Comparison of ENCODE assay signal across 8 cellular contexts in the genomic region with DNA sequence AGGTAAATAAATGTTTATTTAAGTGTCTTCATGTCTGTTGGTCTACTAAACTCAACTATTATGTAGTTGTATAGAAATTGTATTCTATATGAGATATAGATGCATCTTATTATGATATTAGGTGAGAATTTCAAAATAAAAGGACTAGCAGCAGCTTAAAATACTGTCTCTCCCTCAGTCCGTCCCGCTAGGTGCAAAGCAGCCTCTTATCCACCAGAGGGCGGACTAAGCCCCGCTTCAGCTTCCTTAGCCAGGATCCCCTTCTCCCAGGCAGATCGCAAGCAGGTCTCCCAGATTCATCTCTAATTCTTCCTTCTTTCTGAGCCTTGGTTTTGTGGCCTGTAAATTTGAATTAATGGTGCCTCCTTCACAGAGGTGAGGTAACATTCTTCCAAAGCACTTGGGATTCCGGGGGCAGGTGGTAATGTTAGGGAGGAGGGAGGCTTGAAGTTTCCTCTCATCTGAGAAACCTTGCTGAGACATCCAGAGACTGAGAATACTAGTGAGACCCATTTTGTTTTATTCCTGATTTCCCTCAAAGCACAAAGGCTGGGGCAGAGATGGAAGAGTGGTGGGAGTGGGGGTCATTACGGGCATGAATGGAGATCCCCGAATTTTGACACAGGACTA. TPM values are rescaled to one million over a fixed set of nuclear protein-coding genes. Genes with fewer than 3 reads are reported as not detected.
DNase-seq lines count a peak whose midpoint lies in the region; ATAC-seq and TF ChIP-seq lines count a peak whose summit lies in the region.

No MANE protein-coding gene starts in this region.

- peak; percentile 26 for DNase-seq in CMK (ENCODE audit: low read depth)
- DNase-seq in NCI-H69 (lab: John Stamatoyannopoulos, UW): peak; percentile 69
- peak; percentile 26 for DNase-seq in activated T-cell treated with anti-CD3 and anti-CD28 coated beads for 1 hour (ENCODE audit: low read depth)
- no peak for DNase-seq in esophagus squamous epithelium (lab: John Stamatoyannopoulos, UW)
- peak; percentile 68 for DNase-seq in natural killer cell treated with Interleukin-12 subunit alpha and Interleukin-12 subunit beta and Interleukin-15 and Interleukin-18, amount 100 ng/mL, for 72 hours (ENCODE audit: low spot score)
- peak in 33 of 49 donors; percentile 10 to 69 (median 43) for DNase-seq in substantia nigra (lab: John Stamatoyannopoulos, UW)

- peaks cover 0 to 8% (median 0%) of the 10 kb centered on the region in 4 donors for H3K27me3 ChIP-seq in esophagus squamous epithelium

- 22 to 25% methylated on average over 7 to 8 of the region's 8 CpGs for WGBS in esophagus squamous epithelium, 2 donors

- no peaks in the 10 kb centered on the region for H3K4me1 Mint-ChIP-seq in natural killer cell treated with Interleukin-12 subunit alpha and Interleukin-12 subunit beta and Interleukin-15 and Interleukin-18, amount 100 ng/mL, for 72 hours (ENCODE audit: low read depth in 2 of 2)

- no peak for TF ChIP-seq POLR2A in esophagus squamous epithelium (IDR thresholded peaks at IDR 0.05)

- no peaks in the 10 kb centered on the region for H3K4me1 ChIP-seq in esophagus squamous epithelium

- intact Hi-C loops in esophagus squamous epithelium (cut with DNase I): loop anchor here (2.0 kb wide), 1 partner anchor 108 kb away; no protein-coding TSS in a partner anchor

- no peaks in the 10 kb centered on the region for H3K9me3 ChIP-seq in esophagus squamous epithelium

- no peaks in the 10 kb centered on the region for H3K9me3 Mint-ChIP-seq in natural killer cell treated with Interleukin-12 subunit alpha and Interleukin-12 subunit beta and Interleukin-15 and Interleukin-18, amount 100 ng/mL, for 72 hours

- H3K36me3 Mint-ChIP-seq in natural killer cell treated with Interleukin-12 subunit alpha and Interleukin-12 subunit beta and Interleukin-15 and Interleukin-18, amount 100 ng/mL, for 72 hours: no peaks in the 10 kb centered on the region

- H3K27ac ChIP-seq in esophagus squamous epithelium: no peak overlapping the region
- H3K27ac ChIP-seq in substantia nigra (ENCODE audit: low read depth, low read length, poor library complexity, severe bottlenecking): no peak overlapping the region

- ATAC-seq in GM19043 (IDR thresholded peaks at IDR 0.05; ENCODE audit: low read depth, unreplicated experiment) (peak; percentile 87), HG03378 (IDR thresholded peaks at IDR 0.05; ENCODE audit: unreplicated experiment) (peak; percentile 70)
- peak; percentile 54 to 67 for ATAC-seq in natural killer cell treated with Interleukin-12 subunit alpha and Interleukin-12 subunit beta and Interleukin-15 and Interleukin-18, amount 100 ng/mL, for 72 hours

- H3K27ac Mint-ChIP-seq in natural killer cell treated with Interleukin-12 subunit alpha and Interleukin-12 subunit beta and Interleukin-15 and Interleukin-18, amount 100 ng/mL, for 72 hours: no peak overlapping the region

- no peaks in the 10 kb centered on the region for H3K36me3 ChIP-seq in esophagus squamous epithelium

- H3K4me3 ChIP-seq in esophagus squamous epithelium: no peak overlapping the region

- H3K27me3 Mint-ChIP-seq in natural killer cell treated with Interleukin-12 subunit alpha and Interleukin-12 subunit beta and Interleukin-15 and Interleukin-18, amount 100 ng/mL, for 72 hours: peaks cover 20 to 32% of the 10 kb centered on the region in 2 donors

- no peak overlapping the region for H3K4me3 Mint-ChIP-seq in natural killer cell treated with Interleukin-12 subunit alpha and Interleukin-12 subunit beta and Interleukin-15 and Interleukin-18, amount 100 ng/mL, for 72 hours

- peak; percentile 76 to 94 (median 82) for TF ChIP-seq CTCF in esophagus squamous epithelium (IDR thresholded peaks at IDR 0.05)

RNA-seq across cellular contexts. Expression of a gene that starts 13.5 kb away (rescaled TPM):
- total RNA-seq in esophagus squamous epithelium: under 1 TPM in 2 of 4 donors, not detected in 2; 0.30 to 0.38 TPM
- under 1 TPM in 1 of 2 donors, not detected in 1; 0.55 TPM for total RNA-seq in natural killer cell treated with Interleukin-12 subunit alpha and Interleukin-12 subunit beta and Interleukin-15 and Interleukin-18, amount 100 ng/mL, for 72 hours

RNA-seq across cellular contexts. Expression of a gene that starts 27.8 kb away (rescaled TPM):
- total RNA-seq in esophagus squamous epithelium: not detected
- under 1 TPM; 0.12 to 0.50 TPM for total RNA-seq in natural killer cell treated with Interleukin-12 subunit alpha and Interleukin-12 subunit beta and Interleukin-15 and Interleukin-18, amount 100 ng/mL, for 72 hours
